Comparison of ENCODE assay signal across 27 cellular contexts in the genomic region with DNA sequence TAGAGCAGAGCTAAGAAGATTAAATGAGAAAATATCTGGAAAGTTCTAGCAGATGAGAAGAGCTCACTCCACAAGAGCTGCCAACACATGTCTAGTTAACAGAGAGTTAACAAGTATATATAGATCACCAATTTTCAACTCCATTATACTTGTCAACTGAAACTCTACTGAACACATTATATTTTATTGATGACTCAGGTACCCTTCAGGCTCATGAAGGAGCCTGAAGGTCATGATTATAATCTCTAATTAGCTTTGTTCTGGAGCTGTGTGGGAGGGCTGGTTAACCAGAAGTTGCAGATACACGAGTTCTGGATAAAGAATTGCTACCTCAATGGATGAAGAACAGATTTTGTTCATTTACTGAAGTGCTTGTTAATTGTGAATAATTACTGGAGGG. TPM values are rescaled to one million over a fixed set of nuclear protein-coding genes. Genes with fewer than 3 reads are reported as not detected.
"Had no signal": no experiment of that assay in that cellular context is flagged by ENCODE, and none has a peak within 500 bp of the region (broad histone marks: within the 10 kb centered on the region; RNA-seq: fewer than 3 reads in every experiment).

No MANE protein-coding gene starts in this region.

- H3K27me3 ChIP-seq: testis, thyroid gland, tibial nerve, transverse colon, upper lobe of left lung, upper lobe of right lung, uterus, vagina had no signal

- H3K27ac ChIP-seq: stomach, suprapubic skin, testis, thoracic aorta, thyroid gland, tibial artery, tibial nerve, transverse colon, upper lobe of left lung, upper lobe of right lung, uterus, vagina had no signal

- H3K4me1 ChIP-seq: stomach, suprapubic skin, testis, thyroid gland, tibial artery, tibial nerve, transverse colon, upper lobe of left lung, upper lobe of right lung, uterus, vagina had no signal

- H3K36me3 ChIP-seq: stomach, suprapubic skin, thoracic aorta, thyroid gland, tibial artery, tibial nerve, transverse colon, upper lobe of left lung, upper lobe of right lung, uterus, vagina had no signal

- H3K9me3 ChIP-seq: stomach, suprapubic skin, testis, thoracic aorta, thyroid gland, tibial artery, tibial nerve, transverse colon, upper lobe of left lung, upper lobe of right lung, uterus, vagina had no signal

- H3K4me3 ChIP-seq: stomach, suprapubic skin, testis, thoracic aorta, thyroid gland, tibial artery, tibial nerve, transverse colon, upper lobe of left lung, upper lobe of right lung, uterus, vagina had no signal

- DNase-seq: stimulated activated CD4-positive, alpha-beta T cell treated with anti-CD3 and anti-CD28 coated beads, Interleukin-2, amount 100 ng/mL, for 48 hours; stimulated activated CD4-positive, alpha-beta T cell treated with anti-CD3 and anti-CD28 coated beads, Interleukin-4, amount 100 ng/mL, for 1 hour; stimulated activated CD4-positive, alpha-beta T cell treated with anti-CD3 and anti-CD28 coated beads, Interleukin-4, amount 100 ng/mL, for 24 hours; stimulated activated CD4-positive, alpha-beta T cell treated with anti-CD3 and anti-CD28 coated beads, Interleukin-4, amount 100 ng/mL, for 4 hours; stimulated activated CD8-positive, alpha-beta memory T cell treated with anti-CD3 and anti-CD28 coated beads, Interleukin-4, amount 100 ng/mL, for 48 hours; stimulated activated naive B cell treated with anti-CD40 and anti-IgM and Interleukin-4, amounts not matched to agents 10 μg/mL and 1 μg/mL and 100 μg/mL, for 72 hours; stimulated activated naive CD4-positive, alpha-beta T cell; stimulated activated naive CD4-positive, alpha-beta T cell treated with Interleukin-2 at 50 U/mL for 16 hours; stimulated activated naive CD8-positive, alpha-beta T cell treated with anti-CD3 and anti-CD28 coated beads, Interleukin-15, amount 100 ng/mL, for 72 hours; stimulated activated naive CD8-positive, alpha-beta T cell treated with anti-CD3 and anti-CD28 coated beads, Interleukin-15, Interleukin-2, amounts not matched to agents 100 U/mL and 50 U/mL, for 24 hours; stomach; substantia nigra; testis; thyroid gland; tibial artery; transverse colon; trophoblast cell; upper lobe of left lung; upper lobe of right lung; uterus had no signal

- FAIRE-seq: urothelium cell line had no signal

- ATAC-seq: stimulated activated effector memory CD8-positive, alpha-beta T cell treated with anti-CD3 and anti-CD28 coated beads, Interleukin-12 subunit alpha, Interleukin-12 subunit beta, amount 100 ng/mL, for 72 hours; stimulated activated memory B cell treated with anti-CD40 and anti-IgM and Interleukin-4, amounts not matched to agents 10 μg/mL and 1 μg/mL and 100 μg/mL, for 72 hours; stimulated activated naive B cell treated with anti-CD40 and anti-IgM and Interleukin-4, amounts not matched to agents 10 μg/mL and 1 μg/mL and 100 μg/mL, for 72 hours; stimulated activated naive CD8-positive, alpha-beta T cell treated with anti-CD3 and anti-CD28 coated beads, Interleukin-15, amount 100 ng/mL, for 72 hours; stimulated activated naive CD8-positive, alpha-beta T cell treated with anti-CD3 and anti-CD28 coated beads, Interleukin-15, Interleukin-2, amounts not matched to agents 100 U/mL and 50 U/mL, for 24 hours; upper lobe of right lung had no signal

RNA-seq across cellular contexts. Expression of a gene that starts 42.1 kb away (rescaled TPM):
- total RNA-seq: thoracic aorta, vagina had no signal
